ENCODE assay signal across 8 cellular contexts in genomic region chr22:43955883-43956286, GRCh38. TPM values are rescaled to one million over a fixed set of nuclear protein-coding genes. Genes with fewer than 3 reads are reported as not detected.
DNase-seq lines count a peak whose midpoint lies in the region; ATAC-seq and TF ChIP-seq lines count a peak whose summit lies in the region.

No MANE protein-coding gene starts in this region.

- peak overlapping the region; percentile 94 for H3K27ac Mint-ChIP-seq in osteocyte (ENCODE audit: unreplicated experiment)

- ATAC-seq in GM21528 (IDR thresholded peaks at IDR 0.05; ENCODE audit: low FRiP score, unreplicated experiment) (peak; percentile 20), GM21390 (IDR thresholded peaks at IDR 0.05; ENCODE audit: unreplicated experiment) (no peak), GM19328 (IDR thresholded peaks at IDR 0.05; ENCODE audit: unreplicated experiment) (no peak)

- peak overlapping the region; percentile 99 for H3K4me3 Mint-ChIP-seq in osteocyte (ENCODE audit: unreplicated experiment)

- TF ChIP-seq CTCF in RWPE1 (conservative IDR thresholded peaks at IDR 0.05; ENCODE audit: low read depth) (no peak), epithelial cell of esophagus (IDR thresholded peaks at IDR 0.05; ENCODE audit: insufficient read depth, low read depth, low read length, missing control alignments) (no peak), osteocyte (IDR thresholded peaks at IDR 0.05) (no peak)

- peaks cover 25% of the 10 kb centered on the region for H3K4me1 Mint-ChIP-seq in osteocyte (ENCODE audit: unreplicated experiment)

- no peaks in the 10 kb centered on the region for H3K9me3 Mint-ChIP-seq in osteocyte (ENCODE audit: unreplicated experiment)

- H3K4me3 ChIP-seq in epithelial cell of esophagus (ENCODE audit: low read length): peak overlapping the region; percentile 90

- peak overlapping the region; percentile 91 for H3K27ac ChIP-seq in RWPE1

- no peaks in the 10 kb centered on the region for H3K27me3 Mint-ChIP-seq in osteocyte (ENCODE audit: unreplicated experiment)

- no peaks in the 10 kb centered on the region for H3K36me3 Mint-ChIP-seq in osteocyte (ENCODE audit: unreplicated experiment)

- CTCF ChIA-PET in RWPE1 (lab: Yijun Ruan, JAX): no interaction called here

- POLR2A ChIA-PET in RWPE1 (lab: Yijun Ruan, JAX; ENCODE audit: low non-redundant PET): no interaction called here

- DNase-seq in AML-193 (lab: John Stamatoyannopoulos, UW): peak; percentile 54
- DNase-seq in RWPE1 (ENCODE audit: low spot score): no peak
- DNase-seq in epithelial cell of esophagus (ENCODE audit: low read depth): peak; percentile 27
- no peak for DNase-seq in osteocyte (ENCODE audit: extremely low spot score, unreplicated experiment)
- DNase-seq in retina: no peak

RNA-seq across cellular contexts. Expression of gene SAMM50, which starts 0.6 kb away (rescaled TPM):
- total RNA-seq in osteocyte: 42.6 TPM in 2 replicates

RNA-seq across cellular contexts. Expression of gene PNPLA3, which starts 32.3 kb away (rescaled TPM):
- 1.2 and 3.0 TPM in 2 replicates for total RNA-seq in osteocyte

Comparison
In these comparisons a context has a peak if more than half of its experiments do, and no peak if none do; other contexts are left out.
1. DNase-seq: peak in AML-193 (2 of 2) and epithelial cell of esophagus (single experiment); none in RWPE1 (single experiment), osteocyte (single experiment) and retina (single experiment).